ENCODE assay signal across 17 cellular contexts in the genomic region with DNA sequence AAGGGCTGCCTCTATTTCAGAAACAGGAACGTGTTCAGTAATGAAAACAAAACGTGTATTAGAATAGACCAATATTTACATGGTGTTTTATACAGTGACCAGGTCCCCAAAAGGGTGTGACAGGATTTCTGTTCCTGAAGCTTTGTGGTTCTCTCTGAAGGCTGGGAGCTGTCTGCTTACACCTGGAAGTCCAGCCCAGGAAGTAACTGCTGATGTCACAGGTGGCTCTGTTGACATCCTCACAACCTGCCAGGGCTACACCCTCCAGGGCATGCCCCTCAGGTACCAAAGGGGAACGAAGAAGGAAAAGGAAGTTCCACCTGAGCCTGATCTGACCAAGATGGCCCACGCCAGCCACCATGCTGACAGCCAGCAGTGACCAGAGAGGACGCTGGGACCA.
DNase-seq lines count a peak whose midpoint lies in the region; ATAC-seq and TF ChIP-seq lines count a peak whose summit lies in the region.
"Had no signal": no experiment of that assay in that cellular context is flagged by ENCODE, and none has a peak within 500 bp of the region (broad histone marks: within the 10 kb centered on the region; RNA-seq: fewer than 3 reads in every experiment).

No MANE protein-coding gene starts in this region.

- H3K27me3 ChIP-seq in prostate gland (replicated peaks; ENCODE audit: insufficient read depth): no peaks in the 10 kb centered on the region
- H3K27me3 ChIP-seq: BLaER1 had no signal

- DNase-seq in DMS53 (lab: John Stamatoyannopoulos, UW): peak; percentile 11
- no peak for DNase-seq in DMS53 treated with DMSO at 0.1 percent for 48 hours (lab: John Stamatoyannopoulos, UW; ENCODE audit: unreplicated experiment)
- DNase-seq in NCI-H69 (lab: John Stamatoyannopoulos, UW): peak; percentile 30
- DNase-seq in left lobe of liver (ENCODE audit: low spot score): peak; percentile 31
- DNase-seq in prostate gland (ENCODE audit: low spot score): no peak
- no peak for DNase-seq in SKM-1 treated with dmso at 0.1 percent for 144 hours (lab: John Stamatoyannopoulos, UW; ENCODE audit: unreplicated experiment)
- no peak for DNase-seq in effector CD8-positive, alpha-beta T cell (lab: John Stamatoyannopoulos, UW)
- DNase-seq: 8988T; AML-193; CD8-positive, alpha-beta memory T cell; DND-41; GDM1; HCEC 1CT; HFFc6 had no signal

- intact Hi-C loops in prostate gland (cut with DNase I): no loop called here

- no peak overlapping the region for H3K4me3 ChIP-seq in prostate gland
- H3K4me3 ChIP-seq: BLaER1 had no signal

- peak overlapping the region; percentile 45 to 46 for H3K27ac ChIP-seq in prostate gland
- H3K27ac ChIP-seq: BLaER1, HL-60 had no signal

- TF ChIP-seq POLR2A in prostate gland (IDR thresholded peaks at IDR 0.05): no peak

- ATAC-seq in left lobe of liver: no peak
- no peak for ATAC-seq in HG02588 (IDR thresholded peaks at IDR 0.05; ENCODE audit: unreplicated experiment)

- H3K9me3 ChIP-seq in prostate gland: no peaks in the 10 kb centered on the region
- H3K9me3 ChIP-seq: BLaER1 had no signal

- 72% methylated on average over 5 of the region's 5 CpGs for WGBS in prostate gland

- TF ChIP-seq CTCF in prostate gland (IDR thresholded peaks at IDR 0.05): no peak

- no peaks in the 10 kb centered on the region for H3K4me1 ChIP-seq in prostate gland (replicated peaks)
- H3K4me1 ChIP-seq: BLaER1 had no signal

- no peaks in the 10 kb centered on the region for H3K36me3 ChIP-seq in prostate gland
- H3K36me3 ChIP-seq: BLaER1 had no signal

Comparison
In these comparisons a context has a peak if more than half of its experiments do, and no peak if none do; other contexts are left out.
1. DNase-seq: peak in DMS53 (single experiment), NCI-H69 (single experiment) and left lobe of liver (single experiment); none in DMS53 treated with DMSO at 0.1 percent for 48 hours (single experiment), prostate gland (single experiment), SKM-1 treated with dmso at 0.1 percent for 144 hours (single experiment) and effector CD8-positive, alpha-beta T cell (single experiment).